Comparison of ENCODE assay signal across 18 cellular contexts in genomic region chr14:104151028-104151385, GRCh38. TPM values are rescaled to one million over a fixed set of nuclear protein-coding genes. Genes with fewer than 3 reads are reported as not detected.
"Had no signal": no experiment of that assay in that cellular context is flagged by ENCODE, and none has a peak within 500 bp of the region (broad histone marks: within the 10 kb centered on the region; RNA-seq: fewer than 3 reads in every experiment).

No MANE protein-coding gene starts in this region.

- H3K27me3 Mint-ChIP-seq: stimulated activated naive CD8-positive, alpha-beta T cell treated with anti-CD3 and anti-CD28 coated beads, Interleukin-15, Interleukin-2, amounts not matched to agents 100 ng/mL and 50 ng/mL, for 24 hours had no signal

- H2AFZ ChIP-seq: neural progenitor cell had no signal

- H3K4me3 ChIP-seq: coronary artery, neural progenitor cell, psoas muscle, right lobe of liver, tibial artery, upper lobe of right lung, vagina had no signal

- H3K4me3 Mint-ChIP-seq: natural killer cell; neural progenitor cell; stimulated activated memory B cell treated with anti-CD40 and anti-IgM and Interleukin-4, amounts not matched to agents 10 μg/mL and 1 μg/mL and 100 μg/mL, for 72 hours; stimulated activated naive CD8-positive, alpha-beta T cell treated with anti-CD3 and anti-CD28 coated beads, Interleukin-15, Interleukin-2, amounts not matched to agents 100 ng/mL and 50 ng/mL, for 24 hours had no signal

- H3K9me3 ChIP-seq: psoas muscle, right lobe of liver, tibial artery, upper lobe of right lung, vagina had no signal

- DNase-seq: effector CD4-positive, alpha-beta T cell; foreskin melanocyte; head of caudate nucleus; hippocampal formation; natural killer cell; psoas muscle; right lobe of liver; stimulated activated CD4-positive, alpha-beta T cell treated with anti-CD3 and anti-CD28 coated beads, Interleukin-15, amount 100 ng/mL, for 24 hours; stimulated activated CD4-positive, alpha-beta T cell treated with anti-CD3 and anti-CD28 coated beads, Interleukin-1b, Interleukin-23, amount 100 ng/mL, for 48 hours; stimulated activated CD4-positive, alpha-beta T cell treated with anti-CD3 and anti-CD28 coated beads, Interleukin-4, amount 100 ng/mL, for 24 hours; tibial artery; upper lobe of right lung had no signal

- H3K27ac ChIP-seq: psoas muscle, right lobe of liver, tibial artery, upper lobe of right lung, vagina had no signal

- H3K4me1 ChIP-seq: psoas muscle had no signal

- H3K9ac ChIP-seq: neural progenitor cell had no signal

- H3K9me3 Mint-ChIP-seq: natural killer cell; neural progenitor cell; stimulated activated memory B cell treated with anti-CD40 and anti-IgM and Interleukin-4, amounts not matched to agents 10 μg/mL and 1 μg/mL and 100 μg/mL, for 72 hours; stimulated activated naive CD8-positive, alpha-beta T cell treated with anti-CD3 and anti-CD28 coated beads, Interleukin-15, Interleukin-2, amounts not matched to agents 100 ng/mL and 50 ng/mL, for 24 hours had no signal

- H3K36me3 Mint-ChIP-seq: natural killer cell; neural progenitor cell; stimulated activated memory B cell treated with anti-CD40 and anti-IgM and Interleukin-4, amounts not matched to agents 10 μg/mL and 1 μg/mL and 100 μg/mL, for 72 hours had no signal

- H3K4me1 Mint-ChIP-seq: natural killer cell; stimulated activated memory B cell treated with anti-CD40 and anti-IgM and Interleukin-4, amounts not matched to agents 10 μg/mL and 1 μg/mL and 100 μg/mL, for 72 hours had no signal

- H3K36me3 ChIP-seq: neural progenitor cell, right lobe of liver, tibial artery, upper lobe of right lung, vagina had no signal

- ATAC-seq: natural killer cell; psoas muscle; stimulated activated memory B cell treated with anti-CD40 and anti-IgM and Interleukin-4, amounts not matched to agents 10 μg/mL and 1 μg/mL and 100 μg/mL, for 72 hours; upper lobe of right lung had no signal

- H3K27ac Mint-ChIP-seq: natural killer cell; neural progenitor cell; stimulated activated memory B cell treated with anti-CD40 and anti-IgM and Interleukin-4, amounts not matched to agents 10 μg/mL and 1 μg/mL and 100 μg/mL, for 72 hours; stimulated activated naive CD8-positive, alpha-beta T cell treated with anti-CD3 and anti-CD28 coated beads, Interleukin-15, Interleukin-2, amounts not matched to agents 100 ng/mL and 50 ng/mL, for 24 hours had no signal

- H3K27me3 ChIP-seq: neural progenitor cell, right lobe of liver, upper lobe of right lung, vagina had no signal

RNA-seq across cellular contexts. Expression of gene KIF26A, which starts 12.6 kb away (rescaled TPM):
- total RNA-seq: myocyte, natural killer cell had no signal
